ENCODE assay signal across 7 cellular contexts in the genomic region with DNA sequence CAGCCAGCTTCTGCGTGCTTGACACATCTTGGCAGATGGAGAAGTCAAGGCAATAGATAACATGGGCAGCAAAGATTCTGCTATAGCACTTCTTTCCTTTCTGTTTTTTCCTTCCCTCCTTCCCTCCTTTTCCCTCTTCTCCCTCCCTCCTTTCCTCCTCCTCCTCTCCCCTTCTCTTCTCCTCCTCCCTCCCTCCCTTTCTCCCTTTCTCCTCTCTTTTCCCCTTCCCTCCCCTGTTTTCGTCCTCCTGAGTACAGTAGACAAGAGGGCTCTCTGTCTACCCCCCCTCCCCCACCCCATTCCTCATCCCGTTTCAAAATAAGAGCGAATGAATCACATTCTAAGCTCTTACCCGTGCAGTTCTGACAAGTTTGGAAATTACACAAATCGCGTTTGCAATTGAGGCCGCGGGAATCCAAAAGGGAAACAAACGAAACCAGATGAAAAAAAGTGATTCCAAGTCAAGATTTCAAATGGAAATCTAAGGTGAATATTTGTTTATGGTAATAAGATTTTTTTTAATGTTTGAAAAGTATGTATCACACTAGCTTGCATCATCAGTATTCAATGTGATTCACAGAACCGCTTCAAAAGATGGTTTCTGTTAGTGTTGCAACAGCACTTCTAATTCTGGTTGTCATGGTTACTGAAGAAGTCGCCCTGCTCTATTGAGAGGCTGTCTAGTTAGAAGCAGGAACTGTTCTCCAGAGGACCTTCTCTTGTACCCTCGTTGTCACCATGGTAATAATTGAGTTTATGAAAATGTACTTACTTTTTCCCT. TPM values are rescaled to one million over a fixed set of nuclear protein-coding genes. Genes with fewer than 3 reads are reported as not detected.
DNase-seq lines count a peak whose midpoint lies in the region; ATAC-seq, FAIRE-seq and TF ChIP-seq lines count a peak whose summit lies in the region.

No MANE protein-coding gene starts in this region.

- FAIRE-seq in GM18507 (lab: Jason Lieb, UNC), result no peak

- peak; percentile 52 for ATAC-seq in HG02884 (IDR thresholded peaks at IDR 0.05; ENCODE audit: unreplicated experiment)

- H3K27ac ChIP-seq in neutrophil (no peak overlapping the region), vagina (peak overlapping the region; percentile 58)

- TF ChIP-seq CTCF in neutrophil (IDR thresholded peaks at IDR 0.05) (no peak), vagina (IDR thresholded peaks at IDR 0.05) (no peak)

- no peaks in the 10 kb centered on the region for H3K36me3 ChIP-seq in neutrophil
- no peaks in the 10 kb centered on the region for H3K36me3 ChIP-seq in vagina

- peaks cover 25 to 27% of the 10 kb centered on the region in 2 experiments for H3K4me1 ChIP-seq in neutrophil (ENCODE audit: control insufficient read depth in 1 of 2, insufficient read depth in 1 of 2, low read depth in 1 of 2, low read length in 1 of 2)
- peaks cover 28% of the 10 kb centered on the region for H3K4me1 ChIP-seq in vagina

- H3K27me3 ChIP-seq in neutrophil (peaks cover 57% of the 10 kb centered on the region), vagina (no peaks in the 10 kb centered on the region)

- H3K9me3 ChIP-seq in neutrophil (no peaks in the 10 kb centered on the region), vagina (no peaks in the 10 kb centered on the region)

- no peak for TF ChIP-seq POLR2A in vagina (IDR thresholded peaks at IDR 0.05)

- peak; percentile 50 for DNase-seq in GM18507 (ENCODE audit: extremely low spot score, insufficient read length, low read depth)
- DNase-seq in NCI-H524 treated with DMSO at 0.1 percent for 48 hours (lab: John Stamatoyannopoulos, UW), result peak; percentile 34
- DNase-seq in activated T-helper 9 cell treated with anti-CD3 and anti-CD28 coated beads, Interleukin-2, amount 50 U/mL, for 16 hours (ENCODE audit: low read depth), result peak; percentile 3
- peak; percentile 90 for DNase-seq in foreskin melanocyte
- DNase-seq in vagina (ENCODE audit: extremely low spot score in 2 of 2), result no peak

- H3K4me3 ChIP-seq in neutrophil (ENCODE audit: low read depth in 1 of 2, low read length in 1 of 2) (peak overlapping the region; percentile 24 to 57), vagina (peak overlapping the region; percentile 54 to 63)

- intact Hi-C loops in vagina (cut with DNase I), result no loop called here

RNA-seq across cellular contexts. Expression of a gene that starts 1.3 kb away (rescaled TPM):
- not detected for total RNA-seq in vagina

Comparison
In these comparisons a context has a peak if more than half of its experiments do, and no peak if none do; other contexts are left out.
1. DNase-seq: peak in GM18507 (single experiment), NCI-H524 treated with DMSO at 0.1 percent for 48 hours (single experiment), activated T-helper 9 cell treated with anti-CD3 and anti-CD28 coated beads, Interleukin-2, amount 50 U/mL, for 16 hours (single experiment) and foreskin melanocyte (single experiment); none in vagina (0 of 2).